ENCODE assay signal across 1 cellular context in genomic region chr5:55226027-55226933, GRCh38.
TF ChIP-seq lines count a peak whose summit lies in the region.

No MANE protein-coding gene starts in this region.

TF ChIP-seq in K562, 482 proteins besides CTCF, POLR2A, EP300 and RAD21 (continued from another document and continues in another):
- TF ChIP-seq NR1H2 (CRISPR knock-in tag; IDR thresholded peaks at IDR 0.05) (peak; percentile 89; the same call in 1 of the 2 replicates), HDAC8 (tag; IDR thresholded peaks at IDR 0.05) (no peak), SP1 (CRISPR knock-in tag; IDR thresholded peaks at IDR 0.05) (peak; percentile 25; the same call in 1 of the 2 replicates), GMEB1 (CRISPR knock-in tag; IDR thresholded peaks at IDR 0.05) (no peak), WHSC1 (IDR thresholded peaks at IDR 0.05; ENCODE audit: low read length) (no peak), SAFB2 (IDR thresholded peaks at IDR 0.05; ENCODE audit: borderline replicate concordance, low read depth, low read length, severe bottlenecking) (no peak), ZNF696 (CRISPR knock-in tag; conservative IDR thresholded peaks at IDR 0.05) (no peak), RB1 (IDR thresholded peaks at IDR 0.05; ENCODE audit: low read depth) (peak; percentile 71; the same call in 1 of the 2 replicates), ZNF384 (IDR thresholded peaks at IDR 0.05; ENCODE audit: low read depth, low read length) (peak; percentile 39; the same call in 1 of the 2 replicates), TAF1 (IDR thresholded peaks at IDR 0.05; ENCODE audit: control insufficient read depth, extremely low read depth, insufficient read depth, low read length, severe bottlenecking) (peak; percentile 30), STAT5A (IDR thresholded peaks at IDR 0.05; ENCODE audit: borderline replicate concordance, low read length) (no peak), MYBL2 (IDR thresholded peaks at IDR 0.05; ENCODE audit: low read depth) (no peak), MYBL2 (CRISPR knock-in tag; IDR thresholded peaks at IDR 0.05; ENCODE audit: borderline replicate concordance) (no peak), KLF16 (IDR thresholded peaks at IDR 0.05) (0 out of 2 replicates have a peak, but pooled peaks have one; percentile 24), CBX3 (IDR thresholded peaks at IDR 0.05; ENCODE audit: borderline replicate concordance in 1 of 2, low read length in 2 of 2) (no peak), ZNF583 (CRISPR knock-in tag; IDR thresholded peaks at IDR 0.05) (no peak), MIER1 (IDR thresholded peaks at IDR 0.05; ENCODE audit: low read depth) (peak; percentile 85), SMAD4 (CRISPR knock-in tag; conservative IDR thresholded peaks at IDR 0.05) (0 out of 2 replicates have a peak, but pooled peaks have one; percentile 7), KLF10 (CRISPR knock-in tag; IDR thresholded peaks at IDR 0.05) (no peak), ZNF174 (CRISPR knock-in tag; IDR thresholded peaks at IDR 0.05) (no peak), MECOM (CRISPR knock-in tag; IDR thresholded peaks at IDR 0.05) (no peak), ZNF764 (CRISPR knock-in tag; IDR thresholded peaks at IDR 0.05; ENCODE audit: low read depth) (no peak), SMC3 (conservative IDR thresholded peaks at IDR 0.05; ENCODE audit: insufficient read depth, low read depth, low read length) (peak; percentile 64), ELK3 (CRISPR knock-in tag; IDR thresholded peaks at IDR 0.05) (no peak), ZNF79 (CRISPR knock-in tag; IDR thresholded peaks at IDR 0.05; ENCODE audit: low read depth) (no peak), HNRNPLL (IDR thresholded peaks at IDR 0.05; ENCODE audit: low read depth, low read length, poor library complexity, severe bottlenecking) (peak; percentile 40), KLF13 (tag; IDR thresholded peaks at IDR 0.05; ENCODE audit: borderline replicate concordance, low read depth) (no peak), ZFP36 (IDR thresholded peaks at IDR 0.05; ENCODE audit: low read depth, low read length, partially characterized antibody) (no peak), SP2 (IDR thresholded peaks at IDR 0.05; ENCODE audit: extremely low read depth, low read depth, low read length, poor library complexity, severe bottlenecking) (no peak), ZNF224 (CRISPR knock-in tag; IDR thresholded peaks at IDR 0.05) (no peak), HDAC3 (IDR thresholded peaks at IDR 0.05; ENCODE audit: borderline replicate concordance, partially characterized antibody) (no peak), EP400 (IDR thresholded peaks at IDR 0.05) (peak; percentile 40; the same call in 1 of the 2 replicates), KHSRP (IDR thresholded peaks at IDR 0.05) (no peak), ZNF75A (CRISPR knock-in tag; IDR thresholded peaks at IDR 0.05) (no peak), U2AF1 (optimal IDR thresholded peaks at IDR 0.05; ENCODE audit: low read depth, low read length) (peak; percentile 42), ZNF655 (CRISPR knock-in tag; IDR thresholded peaks at IDR 0.05) (no peak), MED1 (CRISPR knock-in tag; IDR thresholded peaks at IDR 0.05; ENCODE audit: borderline replicate concordance) (no peak), PPARD (CRISPR knock-in tag; IDR thresholded peaks at IDR 0.05) (no peak), ZC3H8 (IDR thresholded peaks at IDR 0.05) (no peak), MYNN (IDR thresholded peaks at IDR 0.05) (no peak), MYNN (CRISPR knock-in tag; IDR thresholded peaks at IDR 0.05) (no peak), HIVEP1 (CRISPR knock-in tag; IDR thresholded peaks at IDR 0.05) (no peak)
- TF ChIP-seq, protein P1, sequence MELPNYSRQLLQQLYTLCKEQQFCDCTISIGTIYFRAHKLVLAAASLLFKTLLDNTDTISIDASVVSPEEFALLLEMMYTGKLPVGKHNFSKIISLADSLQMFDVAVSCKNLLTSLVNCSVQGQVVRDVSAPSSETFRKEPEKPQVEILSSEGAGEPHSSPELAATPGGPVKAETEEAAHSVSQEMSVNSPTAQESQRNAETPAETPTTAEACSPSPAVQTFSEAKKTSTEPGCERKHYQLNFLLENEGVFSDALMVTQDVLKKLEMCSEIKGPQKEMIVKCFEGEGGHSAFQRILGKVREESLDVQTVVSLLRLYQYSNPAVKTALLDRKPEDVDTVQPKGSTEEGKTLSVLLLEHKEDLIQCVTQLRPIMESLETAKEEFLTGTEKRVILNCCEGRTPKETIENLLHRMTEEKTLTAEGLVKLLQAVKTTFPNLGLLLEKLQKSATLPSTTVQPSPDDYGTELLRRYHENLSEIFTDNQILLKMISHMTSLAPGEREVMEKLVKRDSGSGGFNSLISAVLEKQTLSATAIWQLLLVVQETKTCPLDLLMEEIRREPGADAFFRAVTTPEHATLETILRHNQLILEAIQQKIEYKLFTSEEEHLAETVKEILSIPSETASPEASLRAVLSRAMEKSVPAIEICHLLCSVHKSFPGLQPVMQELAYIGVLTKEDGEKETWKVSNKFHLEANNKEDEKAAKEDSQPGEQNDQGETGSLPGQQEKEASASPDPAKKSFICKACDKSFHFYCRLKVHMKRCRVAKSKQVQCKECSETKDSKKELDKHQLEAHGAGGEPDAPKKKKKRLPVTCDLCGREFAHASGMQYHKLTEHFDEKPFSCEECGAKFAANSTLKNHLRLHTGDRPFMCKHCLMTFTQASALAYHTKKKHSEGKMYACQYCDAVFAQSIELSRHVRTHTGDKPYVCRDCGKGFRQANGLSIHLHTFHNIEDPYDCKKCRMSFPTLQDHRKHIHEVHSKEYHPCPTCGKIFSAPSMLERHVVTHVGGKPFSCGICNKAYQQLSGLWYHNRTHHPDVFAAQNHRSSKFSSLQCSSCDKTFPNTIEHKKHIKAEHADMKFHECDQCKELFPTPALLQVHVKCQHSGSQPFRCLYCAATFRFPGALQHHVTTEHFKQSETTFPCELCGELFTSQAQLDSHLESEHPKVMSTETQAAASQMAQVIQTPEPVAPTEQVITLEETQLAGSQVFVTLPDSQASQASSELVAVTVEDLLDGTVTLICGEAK (IDR thresholded peaks at IDR 0.05) = peak; percentile 12; the same call in 1 of the 2 replicates
- TF ChIP-seq, protein P1 (CRISPR knock-in tag; IDR thresholded peaks at IDR 0.05) = no peak
- TF ChIP-seq, protein P2, sequence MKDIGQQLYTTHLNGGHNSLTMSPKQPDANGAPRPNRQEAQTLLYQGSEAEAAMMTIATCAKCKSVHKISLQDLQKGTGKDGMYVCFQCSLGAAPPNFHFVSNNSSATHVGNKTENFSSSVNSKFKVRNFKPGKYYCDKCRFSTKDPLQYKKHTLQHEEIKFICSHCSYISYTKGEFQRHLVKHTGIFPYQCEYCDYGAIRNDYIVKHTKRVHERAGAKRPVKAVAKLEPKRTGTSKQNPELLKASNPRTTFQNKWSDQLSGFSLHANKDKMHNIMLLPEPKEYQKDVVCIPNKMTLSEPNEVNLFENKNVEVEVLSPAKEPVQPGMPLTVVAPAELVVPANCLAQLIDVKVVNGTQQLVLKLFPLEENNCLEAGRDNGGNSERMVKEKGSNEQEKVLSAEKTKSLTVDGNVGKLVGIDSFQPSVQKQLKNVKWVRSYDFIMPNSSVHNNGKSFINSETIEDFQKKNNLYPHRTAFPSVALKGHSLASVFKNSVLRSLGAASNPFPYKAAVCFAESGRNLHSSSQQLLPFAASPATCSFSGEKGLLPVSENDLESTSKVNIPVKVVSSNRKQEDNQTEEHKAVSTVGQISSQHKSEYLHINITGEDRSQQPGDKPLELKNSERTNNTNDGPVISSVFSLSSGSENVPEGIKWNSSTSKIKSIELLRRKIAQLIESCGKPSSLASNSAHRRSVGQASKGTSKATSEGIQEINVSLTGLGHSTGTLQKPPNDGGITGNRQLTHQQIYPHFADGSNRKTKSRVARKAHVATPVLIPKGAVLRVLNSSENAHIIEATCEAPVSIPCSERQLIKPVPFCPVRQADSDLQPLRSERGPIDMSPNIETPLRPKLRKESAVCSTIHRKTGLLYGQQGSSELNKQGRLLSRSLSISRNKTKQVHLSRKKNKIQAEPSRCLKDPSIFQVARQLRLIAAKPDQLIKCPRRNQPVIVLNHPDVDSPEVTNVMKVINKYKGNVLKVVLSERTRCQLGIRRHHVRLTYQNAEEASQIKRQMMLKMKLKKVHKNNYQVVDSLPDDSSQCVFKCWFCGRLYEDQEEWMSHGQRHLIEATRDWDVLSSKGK (CRISPR knock-in tag; IDR thresholded peaks at IDR 0.05) = no peak
- TF ChIP-seq, protein P3, sequence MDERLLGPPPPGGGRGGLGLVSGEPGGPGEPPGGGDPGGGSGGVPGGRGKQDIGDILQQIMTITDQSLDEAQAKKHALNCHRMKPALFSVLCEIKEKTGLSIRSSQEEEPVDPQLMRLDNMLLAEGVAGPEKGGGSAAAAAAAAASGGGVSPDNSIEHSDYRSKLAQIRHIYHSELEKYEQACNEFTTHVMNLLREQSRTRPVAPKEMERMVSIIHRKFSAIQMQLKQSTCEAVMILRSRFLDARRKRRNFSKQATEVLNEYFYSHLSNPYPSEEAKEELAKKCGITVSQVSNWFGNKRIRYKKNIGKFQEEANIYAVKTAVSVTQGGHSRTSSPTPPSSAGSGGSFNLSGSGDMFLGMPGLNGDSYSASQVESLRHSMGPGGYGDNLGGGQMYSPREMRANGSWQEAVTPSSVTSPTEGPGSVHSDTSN (CRISPR knock-in tag; IDR thresholded peaks at IDR 0.05; ENCODE audit: low read depth) = no peak
- TF ChIP-seq, protein P3 (tag; conservative IDR thresholded peaks at IDR 0.05; ENCODE audit: low read depth) = no peak
- TF ChIP-seq, protein P4, sequence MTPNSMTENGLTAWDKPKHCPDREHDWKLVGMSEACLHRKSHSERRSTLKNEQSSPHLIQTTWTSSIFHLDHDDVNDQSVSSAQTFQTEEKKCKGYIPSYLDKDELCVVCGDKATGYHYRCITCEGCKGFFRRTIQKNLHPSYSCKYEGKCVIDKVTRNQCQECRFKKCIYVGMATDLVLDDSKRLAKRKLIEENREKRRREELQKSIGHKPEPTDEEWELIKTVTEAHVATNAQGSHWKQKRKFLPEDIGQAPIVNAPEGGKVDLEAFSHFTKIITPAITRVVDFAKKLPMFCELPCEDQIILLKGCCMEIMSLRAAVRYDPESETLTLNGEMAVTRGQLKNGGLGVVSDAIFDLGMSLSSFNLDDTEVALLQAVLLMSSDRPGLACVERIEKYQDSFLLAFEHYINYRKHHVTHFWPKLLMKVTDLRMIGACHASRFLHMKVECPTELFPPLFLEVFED (CRISPR knock-in tag; conservative IDR thresholded peaks at IDR 0.05) = no peak
